1 cellular context compared by ENCODE assay signal in genomic region chr13:100594731-100595130, GRCh38.
TF ChIP-seq lines count a peak whose summit lies in the region.

No MANE protein-coding gene starts in this region.

TF ChIP-seq in GM23338, 12 proteins besides CTCF, POLR2A, EP300 and RAD21 (continued from another document):
- TF ChIP-seq REST (IDR thresholded peaks at IDR 0.05; ENCODE audit: unreplicated experiment) (no peak), ZNF331 (CRISPR knock-in tag; IDR thresholded peaks at IDR 0.05; ENCODE audit: low read depth) (no peak), EZH2 (IDR thresholded peaks at IDR 0.05; ENCODE audit: low read depth, unreplicated experiment) (no peak), NANOG (IDR thresholded peaks at IDR 0.05; ENCODE audit: borderline replicate concordance) (no peak), ZNF114 (CRISPR knock-in tag; IDR thresholded peaks at IDR 0.05) (no peak), EZH2phosphoT487 (IDR thresholded peaks at IDR 0.05; ENCODE audit: unreplicated experiment) (no peak), ETS1 (IDR thresholded peaks at IDR 0.05) (no peak)
